Comparison of ENCODE assay signal across 8 cellular contexts in genomic region chr19:49812997-49813861, GRCh38. TPM values are rescaled to one million over a fixed set of nuclear protein-coding genes. Genes with fewer than 3 reads are reported as not detected.
DNase-seq lines count a peak whose midpoint lies in the region; ATAC-seq, FAIRE-seq and TF ChIP-seq lines count a peak whose summit lies in the region.

A gene with protein sequence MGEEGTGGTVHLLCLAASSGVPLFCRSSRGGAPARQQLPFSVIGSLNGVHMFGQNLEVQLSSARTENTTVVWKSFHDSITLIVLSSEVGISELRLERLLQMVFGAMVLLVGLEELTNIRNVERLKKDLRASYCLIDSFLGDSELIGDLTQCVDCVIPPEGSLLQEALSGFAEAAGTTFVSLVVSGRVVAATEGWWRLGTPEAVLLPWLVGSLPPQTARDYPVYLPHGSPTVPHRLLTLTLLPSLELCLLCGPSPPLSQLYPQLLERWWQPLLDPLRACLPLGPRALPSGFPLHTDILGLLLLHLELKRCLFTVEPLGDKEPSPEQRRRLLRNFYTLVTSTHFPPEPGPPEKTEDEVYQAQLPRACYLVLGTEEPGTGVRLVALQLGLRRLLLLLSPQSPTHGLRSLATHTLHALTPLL (minus strand): TSS chr19:49813292. CDS start chr19:49813106, 186 bp downstream.

- no TSS peak for BruUV-seq in HepG2 (replicated peaks; lab: Mats Ljungman, UMichigan)

- intact Hi-C loops in activated CD4-positive, alpha-beta memory T cell treated with anti-CD3 and anti-CD28 coated beads for 36 hours (cut with micrococcal nuclease), result loop anchor here (1.0 to 5.0 kb wide), 5 partner anchors 47 to 316 kb away; partner anchors contain the start of genes AKT1S1, ATF5, NUP62 and PRR12
- intact Hi-C loops in dorsolateral prefrontal cortex (cut with DNase I) (loop anchor here in 1 of 2 donors (2.0 to 5.0 kb wide), 2 partner anchors 38 to 126 kb away; partner anchors contain the start of genes ADM5 and PTOV1), HepG2 (cut with micrococcal nuclease; ENCODE audit: unreplicated experiment) (loop anchor here (10.0 kb wide), 1 partner anchor 48 kb away; the partner anchor contains the start of genes AP2A1 and TSKS)

- H3K36me3 Mint-ChIP-seq in activated CD4-positive, alpha-beta memory T cell treated with anti-CD3 and anti-CD28 coated beads for 36 hours, result peaks cover 3% of the 10 kb centered on the region

- no peak within 1 kb of the TSS for H3K9ac ChIP-seq in HepG2 (ENCODE audit: insufficient read depth, low read depth, low read length)

- peaks cover 35% of the 10 kb centered on the region for H3K4me1 Mint-ChIP-seq in activated CD4-positive, alpha-beta memory T cell treated with anti-CD3 and anti-CD28 coated beads for 36 hours (ENCODE audit: low read depth)

- TF ChIP-seq EP300 in HepG2 (IDR thresholded peaks at IDR 0.05; ENCODE audit: low read depth in 2 of 2, low read length in 2 of 2) (no peak), HepG2 (CRISPR knock-in tag; IDR thresholded peaks at IDR 0.05; ENCODE audit: borderline replicate concordance) (no peak)

- TF ChIP-seq RAD21 in HepG2 (CRISPR knock-in tag; IDR thresholded peaks at IDR 0.05), result no peak

- DNase-seq in ACHN (peak; percentile 96), NCI-H774 (lab: John Stamatoyannopoulos, UW) (peak; percentile 97), dorsolateral prefrontal cortex (peak; percentile 95 to 100 (median 99)), HepG2 (ENCODE audit: low spot score) (no peak)
- peak; percentile 96 for DNase-seq in activated CD4-positive, alpha-beta memory T cell treated with anti-CD3 and anti-CD28 coated beads for 36 hours
- peak; percentile 77 to 83 for DNase-seq in stimulated activated CD4-positive, alpha-beta T cell treated with anti-CD3 and anti-CD28 coated beads, Interleukin-2, amount 100 ng/mL, for 48 hours

- 68% methylated on average over 29 of the region's 45 CpGs for WGBS in HepG2 (ENCODE audit: low lambda C conversion rate)

- peaks cover 14% of the 10 kb centered on the region for H3K4me1 ChIP-seq in HepG2 (ENCODE audit: insufficient read depth, low read length)

- no peak within 1 kb of the TSS for H3K4me2 ChIP-seq in HepG2 (ENCODE audit: low read depth, low read length)

- in situ Hi-C loops in ACHN (cut with HindIII; ENCODE audit: low pct_ligation_motif_present, low pct_unique_long_range_greater_than_20kb, low sequenced_read_pairs) (no loop called here), HepG2 (cut with HindIII; ENCODE audit: extremely low pct_ligation_motif_present, low pct_unique_long_range_greater_than_20kb) (no loop called here)

- POLR2A ChIA-PET in activated CD4-positive, alpha-beta memory T cell treated with anti-CD3 and anti-CD28 coated beads for 36 hours (lab: Charles Lee), result interaction anchor here (0.8 to 1.9 kb wide), 5 partner anchors 37 to 173 kb away, joined by 3 to 9 read pairs (median 3); partner anchors contain the start of genes AP2A1, ATF5, PTOV1 and RRAS
- POLR2A ChIA-PET in HepG2 (lab: Yijun Ruan, JAX), result no interaction called here

- H3K27me3 Mint-ChIP-seq in activated CD4-positive, alpha-beta memory T cell treated with anti-CD3 and anti-CD28 coated beads for 36 hours, result no peaks in the 10 kb centered on the region

- peaks cover under 1% of the 10 kb centered on the region for H3K79me2 ChIP-seq in HepG2 (ENCODE audit: insufficient read depth, low read length)

- no peaks in the 10 kb centered on the region for H3K27me3 ChIP-seq in dorsolateral prefrontal cortex
- H3K27me3 ChIP-seq in HepG2 (ENCODE audit: control insufficient read depth in 1 of 2, insufficient read depth in 2 of 2, low read length in 2 of 2), result no peaks in the 10 kb centered on the region; a peak in 1 of 5 replicates

- no peak within 1 kb of the TSS for H2AFZ ChIP-seq in HepG2 (ENCODE audit: low read length)

- no peaks in the 10 kb centered on the region for H3K9me3 ChIP-seq in HepG2 (ENCODE audit: low read length)

- H3K4me3 ChIP-seq in dorsolateral prefrontal cortex, result peak within 1 kb of the TSS; percentile 60 to 96 (median 81)
- H3K4me3 ChIP-seq in HepG2 (replicated peaks in 1 of 3; ENCODE audit: insufficient read depth in 1 of 3, low read depth in 2 of 3, low read length in 3 of 3), result no peak within 1 kb of the TSS

- H4K20me1 ChIP-seq in HepG2 (ENCODE audit: insufficient read depth, low read length), result no peaks in the 10 kb centered on the region

- peak within 1 kb of the TSS; percentile 86 for H3K4me3 Mint-ChIP-seq in activated CD4-positive, alpha-beta memory T cell treated with anti-CD3 and anti-CD28 coated beads for 36 hours

- ATAC-seq in GM18870 (IDR thresholded peaks at IDR 0.05; ENCODE audit: unreplicated experiment), result peak; percentile 65
- peak; percentile 43 for ATAC-seq in HG03520 (IDR thresholded peaks at IDR 0.05; ENCODE audit: unreplicated experiment)
- no peak for ATAC-seq in HepG2

- H3K9me3 Mint-ChIP-seq in activated CD4-positive, alpha-beta memory T cell treated with anti-CD3 and anti-CD28 coated beads for 36 hours, result no peaks in the 10 kb centered on the region

- H3K36me3 ChIP-seq in HepG2 (replicated peaks in 1 of 2; ENCODE audit: control insufficient read depth in 1 of 2, insufficient read depth in 2 of 2, low read length in 2 of 2), result no peaks in the 10 kb centered on the region

- TF ChIP-seq CTCF in dorsolateral prefrontal cortex (IDR thresholded peaks at IDR 0.05 in 54 of 56, conservative IDR thresholded peaks at IDR 0.05 in 2 of 56; ENCODE audit: low read depth in 1 of 56, partially characterized antibody in 56 of 56), result peak in 52 of 56 donors; percentile 12 to 61 (median 40)
- no peak for TF ChIP-seq CTCF in HepG2 (CRISPR knock-in tag; IDR thresholded peaks at IDR 0.05)

- no peak for FAIRE-seq in HepG2 (lab: Jason Lieb, UNC)

- H3K27ac Mint-ChIP-seq in activated CD4-positive, alpha-beta memory T cell treated with anti-CD3 and anti-CD28 coated beads for 36 hours, result peak within 1 kb of the TSS; percentile 96

- CTCF ChIA-PET in activated CD4-positive, alpha-beta memory T cell treated with anti-CD3 and anti-CD28 coated beads for 36 hours (lab: Charles Lee), result interaction anchor here (1.0 to 1.1 kb wide), 3 partner anchors 14 to 170 kb away, joined by 3 to 4 read pairs (median 3); no protein-coding TSS in a partner anchor
- CTCF ChIA-PET in HepG2 (lab: Yijun Ruan, JAX; ENCODE audit: low intra/inter-chr PET ratio, low total read pairs), result no interaction called here

- no peak for TF ChIP-seq POLR2A in HepG2 (IDR thresholded peaks at IDR 0.05; ENCODE audit: insufficient read depth in 1 of 2, low read depth in 2 of 2, low read length in 2 of 2)

- H3K27ac ChIP-seq in dorsolateral prefrontal cortex, result peak within 1 kb of the TSS; percentile 88 to 100 (median 98)
- H3K27ac ChIP-seq in HepG2 (ENCODE audit: extremely low read length, insufficient read depth, low read length), result no peak within 1 kb of the TSS

TF ChIP-seq in HepG2, 621 proteins besides CTCF, POLR2A, EP300 and RAD21 (continues in another document):
- TF ChIP-seq, protein P1, sequence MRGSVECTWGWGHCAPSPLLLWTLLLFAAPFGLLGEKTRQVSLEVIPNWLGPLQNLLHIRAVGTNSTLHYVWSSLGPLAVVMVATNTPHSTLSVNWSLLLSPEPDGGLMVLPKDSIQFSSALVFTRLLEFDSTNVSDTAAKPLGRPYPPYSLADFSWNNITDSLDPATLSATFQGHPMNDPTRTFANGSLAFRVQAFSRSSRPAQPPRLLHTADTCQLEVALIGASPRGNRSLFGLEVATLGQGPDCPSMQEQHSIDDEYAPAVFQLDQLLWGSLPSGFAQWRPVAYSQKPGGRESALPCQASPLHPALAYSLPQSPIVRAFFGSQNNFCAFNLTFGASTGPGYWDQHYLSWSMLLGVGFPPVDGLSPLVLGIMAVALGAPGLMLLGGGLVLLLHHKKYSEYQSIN (CRISPR knock-in tag; IDR thresholded peaks at IDR 0.05; ENCODE audit: borderline replicate concordance), result no peak
- TF ChIP-seq, protein P2, sequence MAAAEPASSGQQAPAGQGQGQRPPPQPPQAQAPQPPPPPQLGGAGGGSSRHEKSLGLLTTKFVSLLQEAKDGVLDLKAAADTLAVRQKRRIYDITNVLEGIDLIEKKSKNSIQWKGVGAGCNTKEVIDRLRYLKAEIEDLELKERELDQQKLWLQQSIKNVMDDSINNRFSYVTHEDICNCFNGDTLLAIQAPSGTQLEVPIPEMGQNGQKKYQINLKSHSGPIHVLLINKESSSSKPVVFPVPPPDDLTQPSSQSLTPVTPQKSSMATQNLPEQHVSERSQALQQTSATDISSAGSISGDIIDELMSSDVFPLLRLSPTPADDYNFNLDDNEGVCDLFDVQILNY (CRISPR knock-in tag; conservative IDR thresholded peaks at IDR 0.05), result no peak
- no peak for TF ChIP-seq JUN (CRISPR knock-in tag; IDR thresholded peaks at IDR 0.05)
- TF ChIP-seq ZNF672 (CRISPR knock-in tag; IDR thresholded peaks at IDR 0.05), result no peak
- no peak for TF ChIP-seq KAT7 (CRISPR knock-in tag; IDR thresholded peaks at IDR 0.05; ENCODE audit: borderline replicate concordance)

RNA-seq across cellular contexts. Expression of the gene that starts here (rescaled TPM):
- total RNA-seq in activated CD4-positive, alpha-beta memory T cell treated with anti-CD3 and anti-CD28 coated beads for 36 hours, result 10 to 100 TPM; 15.2 to 16.2 TPM
- total RNA-seq in dorsolateral prefrontal cortex, result 10 to 100 TPM; 24.0 to 83.9 (median 43.9) TPM
- not detected in 2 replicates for total RNA-seq in HepG2 (2016; rRNA removed; fragmentation: Illumina TruSeq; extraction: Trizol)
- 0.44 TPM in 1 of 2 replicates, not detected in the other for total RNA-seq in HepG2 (2016; cell fraction: cytosol; rRNA removed; fragmentation: Illumina TruSeq; extraction: Trizol; ENCODE audit: low read depth)
- not detected in 2 replicates for total RNA-seq in HepG2 (2016; cell fraction: insoluble cytoplasmic fraction; rRNA removed; fragmentation: Illumina TruSeq; extraction: Trizol)
- total RNA-seq in HepG2 (2016; cell fraction: membrane; rRNA removed; fragmentation: Illumina TruSeq; extraction: Trizol), result 0.31 TPM in 1 of 2 replicates, not detected in the other
- total RNA-seq in HepG2 (2016; cell fraction: nucleus; rRNA removed; fragmentation: Illumina TruSeq; extraction: Trizol), result not detected in 2 replicates
- 0.07 and 0.08 TPM in 2 replicates for polyA plus RNA-seq in HepG2 (2011; rRNA removed)
- polyA plus RNA-seq in HepG2 (2011; cell fraction: cytosol; rRNA removed), result 0.08 and 0.14 TPM in 2 replicates
- 0.32 and 0.38 TPM in 2 replicates for polyA plus RNA-seq in HepG2 (2011; cell fraction: nucleus; rRNA removed)
- 0.21 and 0.63 TPM in 2 replicates for polyA plus RNA-seq in HepG2 (2012)
- 0.26 TPM in 1 of 2 replicates, not detected in the other for polyA plus RNA-seq in HepG2 (2016; cell fraction: cytosol; fragmentation: Illumina TruSeq; extraction: Trizol; ENCODE audit: low read depth)
- polyA plus RNA-seq in HepG2 (2016; cell fraction: insoluble cytoplasmic fraction; fragmentation: Illumina TruSeq; extraction: Trizol; ENCODE audit: low read depth), result not detected in 2 replicates
- 0.22 TPM in 1 of 2 replicates, not detected in the other for polyA plus RNA-seq in HepG2 (2016; cell fraction: membrane; fragmentation: Illumina TruSeq; extraction: Trizol; ENCODE audit: low read depth)
- polyA plus RNA-seq in HepG2 (2016; cell fraction: nucleus; fragmentation: Illumina TruSeq; extraction: Trizol; ENCODE audit: insufficient read depth, low read depth), result not detected in 2 replicates
- not detected in 2 replicates for polyA minus RNA-seq in HepG2 (2011; rRNA and poly(A)+ RNA removed; ENCODE audit: low replicate concordance)
- polyA minus RNA-seq in HepG2 (2011; cell fraction: cytosol; rRNA and poly(A)+ RNA removed), result not detected in 2 replicates
- polyA minus RNA-seq in HepG2 (2011; cell fraction: nucleus; rRNA and poly(A)+ RNA removed), result not detected in 2 replicates

Comparison
In these comparisons a context has a peak if more than half of its experiments do, and no peak if none do; other contexts are left out.
1. RNA of the gene that starts here (total RNA-seq): 24.0 to 83.9 TPM in dorsolateral prefrontal cortex and 15.2 to 16.2 TPM in activated CD4-positive, alpha-beta memory T cell treated with anti-CD3 and anti-CD28 coated beads for 36 hours; 0.31 to 0.44 TPM in HepG2; every median in the first group is over 10 times any median in the second.
2. H3K4me3 ChIP-seq: peak in dorsolateral prefrontal cortex (59 of 59); none in HepG2 (0 of 3).